Comparison of ENCODE assay signal across 8 cellular contexts in genomic region chr1:40861227-40862003, GRCh38. TPM values are rescaled to one million over a fixed set of nuclear protein-coding genes. Genes with fewer than 3 reads are reported as not detected.
DNase-seq lines count a peak whose midpoint lies in the region; ATAC-seq and TF ChIP-seq lines count a peak whose summit lies in the region.

No MANE protein-coding gene starts in this region.

- 5 to 7% methylated on average over 40 to 98 of the region's 98 CpGs for WGBS in endodermal cell (ENCODE audit: insufficient coverage in 1 of 2, insufficient read length in 1 of 2), 2 experiments

- TF ChIP-seq CTCF in endodermal cell (conservative IDR thresholded peaks at IDR 0.05), result no peak
- no peak for TF ChIP-seq CTCF in tibial artery (IDR thresholded peaks at IDR 0.05)

- H3K4me3 ChIP-seq in CD4-positive, alpha-beta memory T cell (ENCODE audit: low read length in 2 of 2), result peak overlapping the region in 1 of 2 donors; percentile 57
- H3K4me3 ChIP-seq in endodermal cell (ENCODE audit: low read length) (peak overlapping the region; percentile 67), mucosa of rectum (ENCODE audit: low read length in 2 of 2) (peak overlapping the region; percentile 66 to 77), tibial artery (peak overlapping the region; percentile 83 to 91)

- no peaks in the 10 kb centered on the region for H3K36me3 ChIP-seq in CD4-positive, alpha-beta memory T cell (ENCODE audit: insufficient read depth, low read length)
- H3K36me3 ChIP-seq in endodermal cell (ENCODE audit: control insufficient read depth, insufficient read depth, low read length) (no peaks in the 10 kb centered on the region), mucosa of rectum (ENCODE audit: control insufficient read depth in 2 of 2, insufficient read depth in 2 of 2, low read length in 2 of 2) (no peaks in the 10 kb centered on the region), tibial artery (no peaks in the 10 kb centered on the region)

- peak overlapping the region; percentile 63 for H3K27ac ChIP-seq in CD4-positive, alpha-beta memory T cell (ENCODE audit: low read depth, low read length)
- H3K27ac ChIP-seq in endodermal cell (ENCODE audit: low read depth, low read length) (no peak overlapping the region), mucosa of rectum (ENCODE audit: low read depth in 2 of 2, low read length in 2 of 2) (peak overlapping the region in 1 of 2 donors; percentile 52), tibial artery (peak overlapping the region; percentile 83 to 95)

- peak overlapping the region in 5 of 7 donors; percentile 43 to 90 (median 74) for H3K27ac Mint-ChIP-seq in CD4-positive, alpha-beta memory T cell
- peak overlapping the region; percentile 58 for H3K27ac Mint-ChIP-seq in activated CD4-positive, alpha-beta T cell treated with anti-CD3 and anti-CD28 coated beads for 36 hours
- peak overlapping the region; percentile 70 for H3K27ac Mint-ChIP-seq in endodermal cell

- no peaks in the 10 kb centered on the region for H3K27me3 ChIP-seq in CD4-positive, alpha-beta memory T cell (ENCODE audit: insufficient read depth, low read length)
- H3K27me3 ChIP-seq in endodermal cell (ENCODE audit: control insufficient read depth, insufficient read depth, low read length, poor library complexity, severe bottlenecking) (peaks cover 37% of the 10 kb centered on the region), mucosa of rectum (ENCODE audit: control insufficient read depth in 2 of 2, insufficient read depth in 2 of 2, low read length in 2 of 2) (peaks cover 3 to 7% of the 10 kb centered on the region in 2 donors), tibial artery (no peaks in the 10 kb centered on the region)

- CTCF ChIA-PET in CD4-positive, alpha-beta memory T cell (lab: Charles Lee; ENCODE audit: partially characterized antibody), result interaction anchor here (1.3 to 2.0 kb wide), 4 partner anchors 12 to 142 kb away, joined by 3 to 6 read pairs (median 5); no protein-coding TSS in a partner anchor
- CTCF ChIA-PET in activated CD4-positive, alpha-beta T cell treated with anti-CD3 and anti-CD28 coated beads for 36 hours (lab: Charles Lee), result interaction anchor here (0.9 to 1.9 kb wide), 6 partner anchors 11 to 230 kb away, joined by 3 to 5 read pairs (median 4); no protein-coding TSS in a partner anchor

- POLR2A ChIA-PET in CD4-positive, alpha-beta memory T cell (lab: Charles Lee; ENCODE audit: partially characterized antibody), result interaction anchor here (1.1 to 2.6 kb wide), 14 partner anchors 10 to 1169 kb away, joined by 3 to 46 read pairs (median 8); partner anchors contain the start of genes CTPS1, NFYC and ZNF684
- POLR2A ChIA-PET in activated CD4-positive, alpha-beta T cell treated with anti-CD3 and anti-CD28 coated beads for 36 hours (lab: Charles Lee), result interaction anchor here (1.0 to 1.1 kb wide), 2 partner anchors 8 to 166 kb away, joined by 3 to 4 read pairs; no protein-coding TSS in a partner anchor

- H3K9me3 ChIP-seq in CD4-positive, alpha-beta memory T cell (ENCODE audit: control insufficient read depth in 1 of 2, low read length in 2 of 2), result no peaks in the 10 kb centered on the region
- H3K9me3 ChIP-seq in endodermal cell (ENCODE audit: control insufficient read depth, low read length) (no peaks in the 10 kb centered on the region), mucosa of rectum (ENCODE audit: control insufficient read depth in 2 of 2, low read length in 2 of 2) (no peaks in the 10 kb centered on the region), tibial artery (no peaks in the 10 kb centered on the region)

- DNase-seq in CD4-positive, alpha-beta memory T cell, result peak in 4 of 5 donors; percentile 28 to 42 (median 38)
- peak; percentile 63 for DNase-seq in activated CD4-positive, alpha-beta T cell treated with anti-CD3 and anti-CD28 coated beads for 36 hours
- DNase-seq in endodermal cell (peak; percentile 81), tibial artery (peak; percentile 31 to 74), pons (ENCODE audit: low spot score) (no peak)

- H3K27me3 Mint-ChIP-seq in CD4-positive, alpha-beta memory T cell, result peaks cover 0 to 4% of the 10 kb centered on the region in 2 donors
- H3K27me3 Mint-ChIP-seq in activated CD4-positive, alpha-beta T cell treated with anti-CD3 and anti-CD28 coated beads for 36 hours, result peaks cover 11% of the 10 kb centered on the region
- peaks cover 34% of the 10 kb centered on the region for H3K27me3 Mint-ChIP-seq in endodermal cell (ENCODE audit: insufficient read depth)

- ATAC-seq in HG02763 (IDR thresholded peaks at IDR 0.05; ENCODE audit: unreplicated experiment) (peak; percentile 1), HG03175 (IDR thresholded peaks at IDR 0.05; ENCODE audit: unreplicated experiment) (no peak)
- no peak for ATAC-seq in activated CD4-positive, alpha-beta T cell treated with anti-CD3 and anti-CD28 coated beads for 36 hours

- H3K36me3 Mint-ChIP-seq in CD4-positive, alpha-beta memory T cell, result peaks cover 0 to 4% of the 10 kb centered on the region in 2 donors
- no peaks in the 10 kb centered on the region for H3K36me3 Mint-ChIP-seq in activated CD4-positive, alpha-beta T cell treated with anti-CD3 and anti-CD28 coated beads for 36 hours (ENCODE audit: low read depth)
- H3K36me3 Mint-ChIP-seq in endodermal cell (ENCODE audit: low read depth), result no peaks in the 10 kb centered on the region

- peaks cover 14% of the 10 kb centered on the region for H3K4me1 ChIP-seq in CD4-positive, alpha-beta memory T cell (ENCODE audit: insufficient read depth, low read length)
- H3K4me1 ChIP-seq in endodermal cell (ENCODE audit: control insufficient read depth, insufficient read depth, low read length), result no peaks in the 10 kb centered on the region
- H3K4me1 ChIP-seq in mucosa of rectum (ENCODE audit: control insufficient read depth in 2 of 2, insufficient read depth in 2 of 2, low read length in 2 of 2), result peaks cover 0 to 8% of the 10 kb centered on the region in 2 donors
- H3K4me1 ChIP-seq in tibial artery, result peaks cover 0 to 32% (median 21%) of the 10 kb centered on the region in 4 donors

- peaks cover 7 to 15% (median 10%) of the 10 kb centered on the region in 4 donors for H3K4me1 Mint-ChIP-seq in CD4-positive, alpha-beta memory T cell
- H3K4me1 Mint-ChIP-seq in activated CD4-positive, alpha-beta T cell treated with anti-CD3 and anti-CD28 coated beads for 36 hours, result peaks cover 11% of the 10 kb centered on the region
- H3K4me1 Mint-ChIP-seq in endodermal cell, result peaks cover 23% of the 10 kb centered on the region

- intact Hi-C loops in CD4-positive, alpha-beta memory T cell (cut with micrococcal nuclease), result loop anchor here (1.0 to 5.0 kb wide), 6 partner anchors 14 to 381 kb away; partner anchors contain the start of genes RIMS3 and SCMH1
- intact Hi-C loops in activated CD4-positive, alpha-beta T cell treated with anti-CD3 and anti-CD28 coated beads for 36 hours (cut with DNase I, micrococcal nuclease), result loop anchor here (1.0 to 5.0 kb wide), 8 partner anchors 43 to 821 kb away; partner anchors contain the start of genes RIMS3 (in 2 of the 2), CAP1 (in 1 of the 2), CTPS1 (in 1 of the 2) and FOXO6 (in 1 of the 2)
- intact Hi-C loops in tibial artery (cut with DNase I; ENCODE audit: low total_unique reads), result loop anchor here (5.0 kb wide), 2 partner anchors 86 to 381 kb away; partner anchors contain the start of gene SCMH1

- peak overlapping the region; percentile 79 to 92 (median 84) for H3K4me3 Mint-ChIP-seq in CD4-positive, alpha-beta memory T cell
- peak overlapping the region; percentile 65 for H3K4me3 Mint-ChIP-seq in activated CD4-positive, alpha-beta T cell treated with anti-CD3 and anti-CD28 coated beads for 36 hours
- H3K4me3 Mint-ChIP-seq in endodermal cell, result peak overlapping the region; percentile 60

- no peaks in the 10 kb centered on the region for H3K9me3 Mint-ChIP-seq in CD4-positive, alpha-beta memory T cell
- no peaks in the 10 kb centered on the region for H3K9me3 Mint-ChIP-seq in activated CD4-positive, alpha-beta T cell treated with anti-CD3 and anti-CD28 coated beads for 36 hours (ENCODE audit: low read depth)
- peaks cover 1% of the 10 kb centered on the region for H3K9me3 Mint-ChIP-seq in endodermal cell

- H3K9ac ChIP-seq in endodermal cell (ENCODE audit: extremely low read depth, low read length, poor library complexity, severe bottlenecking), result peak overlapping the region; percentile 30
- H3K9ac ChIP-seq in mucosa of rectum (ENCODE audit: low read depth in 1 of 2, low read length in 2 of 2), result peak overlapping the region; percentile 32 to 79

RNA-seq across cellular contexts. Expression of gene CITED4, which starts 0.7 kb away (rescaled TPM):
- 1 to 10 TPM; 8.1 to 8.4 TPM for total RNA-seq in CD4-positive, alpha-beta memory T cell
- polyA plus RNA-seq in CD4-positive, alpha-beta memory T cell, result 10 to 100 TPM; 12.0 to 20.1 TPM
- total RNA-seq in activated CD4-positive, alpha-beta T cell treated with anti-CD3 and anti-CD28 coated beads for 36 hours, result 1 to 10 TPM; 1.6 to 3.0 TPM
- total RNA-seq in endodermal cell, result 1 to 10 TPM; 9.0 to 9.5 TPM
- 7.2 TPM for polyA plus RNA-seq in endodermal cell (2013, experiment 1 of 2)
- 5.6 TPM for polyA plus RNA-seq in endodermal cell (2013, experiment 2 of 2)
